Comparison of ENCODE assay signal across 8 cellular contexts in genomic region chr4:680565-680930, GRCh38. TPM values are rescaled to one million over a fixed set of nuclear protein-coding genes. Genes with fewer than 3 reads are reported as not detected.
A peak's percentile ranks its signal among the peaks of the same experiment; 100 is the strongest.
DNase-seq lines count a peak whose midpoint lies in the region; TF ChIP-seq lines count a peak whose summit lies in the region.

No MANE protein-coding gene starts in this region.

- no peak overlapping the region for H3K27ac Mint-ChIP-seq in progenitor cell of endocrine pancreas

- no peaks in the 10 kb centered on the region for H3K36me3 Mint-ChIP-seq in progenitor cell of endocrine pancreas (ENCODE audit: insufficient read depth)

- H3F3A ChIP-seq in DOHH2 (ENCODE audit: control insufficient read depth, insufficient read depth) = peaks cover 9% of the 10 kb centered on the region

- DNase-seq in esophagus muscularis mucosa (ENCODE audit: extremely low spot score) (no peak), progenitor cell of endocrine pancreas (ENCODE audit: low spot score, unreplicated experiment) (no peak), NCI-H1436 (lab: John Stamatoyannopoulos, UW) (no peak), NCI-H1105 (lab: John Stamatoyannopoulos, UW) (no peak), glomerular visceral epithelial cell (ENCODE audit: extremely low spot score) (no peak), substantia nigra (lab: John Stamatoyannopoulos, UW) (no peak)

- no peaks in the 10 kb centered on the region for H3K27me3 Mint-ChIP-seq in progenitor cell of endocrine pancreas

- H4K20me1 ChIP-seq in DOHH2 (ENCODE audit: control insufficient read depth, insufficient read depth, low read depth, low read length) (no peaks in the 10 kb centered on the region), OCI-LY3 (ENCODE audit: insufficient read depth, low read length) (no peaks in the 10 kb centered on the region)

- no peak for TF ChIP-seq POLR2A in esophagus muscularis mucosa (IDR thresholded peaks at IDR 0.05; ENCODE audit: low read depth)

- WGBS in esophagus muscularis mucosa = 55% methylated on average over 7 of the region's 15 CpGs

- no peaks in the 10 kb centered on the region; the same call in 1 of the 2 replicates for H3K79me2 ChIP-seq in DOHH2 (ENCODE audit: control insufficient read depth, low read length)
- peaks cover 2% of the 10 kb centered on the region for H3K79me2 ChIP-seq in OCI-LY3 (ENCODE audit: low read length)

- H3K27ac ChIP-seq in DOHH2 (ENCODE audit: low read depth, low read length) = peak overlapping the region; percentile 17; the same call in 1 of the 2 replicates
- no peak overlapping the region for H3K27ac ChIP-seq in OCI-LY3 (ENCODE audit: low read length)
- peak overlapping the region in 2 of 4 donors; percentile 27 to 61 for H3K27ac ChIP-seq in esophagus muscularis mucosa (replicated peaks in 1 of 4)
- H3K27ac ChIP-seq in substantia nigra (ENCODE audit: low read depth, low read length, poor library complexity, severe bottlenecking) = no peak overlapping the region

- peak overlapping the region; percentile 54 for H3K9ac ChIP-seq in OCI-LY3 (ENCODE audit: low read length)

- H3K9me2 ChIP-seq in DOHH2 (replicated peaks; ENCODE audit: control insufficient read depth, low read length) = no peaks in the 10 kb centered on the region

- peaks cover 4% of the 10 kb centered on the region; the same call in 1 of the 2 replicates for H3K36me3 ChIP-seq in DOHH2 (ENCODE audit: control insufficient read depth, low read length)
- no peaks in the 10 kb centered on the region for H3K36me3 ChIP-seq in OCI-LY3 (replicated peaks; ENCODE audit: low read depth, low read length)
- peaks cover 0 to 1% (median 0%) of the 10 kb centered on the region in 4 donors for H3K36me3 ChIP-seq in esophagus muscularis mucosa

- H3K4me3 ChIP-seq in DOHH2 (ENCODE audit: low read length) = peak overlapping the region; percentile 61
- H3K4me3 ChIP-seq in OCI-LY3 (ENCODE audit: low read length) = peak overlapping the region; percentile 75
- peak overlapping the region; percentile 54 to 76 (median 55) for H3K4me3 ChIP-seq in esophagus muscularis mucosa

- TF ChIP-seq EP300 in esophagus muscularis mucosa (IDR thresholded peaks at IDR 0.05) = no peak

- peak overlapping the region; percentile 47 for H3K4me3 Mint-ChIP-seq in progenitor cell of endocrine pancreas (ENCODE audit: low read depth)

- H3K9me3 ChIP-seq in DOHH2 (ENCODE audit: control insufficient read depth, insufficient read depth, low read length) = no peaks in the 10 kb centered on the region
- H3K9me3 ChIP-seq in OCI-LY3 (ENCODE audit: insufficient read depth, low read length) = no peaks in the 10 kb centered on the region
- H3K9me3 ChIP-seq in esophagus muscularis mucosa = no peaks in the 10 kb centered on the region

- H3K9me3 Mint-ChIP-seq in progenitor cell of endocrine pancreas (ENCODE audit: low read depth) = no peaks in the 10 kb centered on the region

- H3K4me1 Mint-ChIP-seq in progenitor cell of endocrine pancreas (ENCODE audit: low read depth) = no peaks in the 10 kb centered on the region

- intact Hi-C loops in esophagus muscularis mucosa (cut with DNase I) = no loop called here

- no peak for TF ChIP-seq CTCF in DOHH2 (IDR thresholded peaks at IDR 0.05; ENCODE audit: low read depth, low read length, poor library complexity, severe bottlenecking)
- no peak for TF ChIP-seq CTCF in OCI-LY3 (IDR thresholded peaks at IDR 0.05; ENCODE audit: low read depth, low read length)
- no peak for TF ChIP-seq CTCF in esophagus muscularis mucosa (IDR thresholded peaks at IDR 0.05)
- TF ChIP-seq CTCF in progenitor cell of endocrine pancreas (IDR thresholded peaks at IDR 0.05; ENCODE audit: unreplicated experiment) = no peak

- no peak overlapping the region for H2AFZ ChIP-seq in OCI-LY3 (ENCODE audit: low read depth, low read length)

- no peaks in the 10 kb centered on the region for H3K27me3 ChIP-seq in DOHH2 (ENCODE audit: control insufficient read depth, low read length)
- H3K27me3 ChIP-seq in OCI-LY3 (ENCODE audit: low read depth, low read length) = no peaks in the 10 kb centered on the region
- peaks cover 0 to 42% (median 0%) of the 10 kb centered on the region in 4 donors for H3K27me3 ChIP-seq in esophagus muscularis mucosa

- H3K4me1 ChIP-seq in DOHH2 (ENCODE audit: control insufficient read depth, low read length) (peaks cover 63% of the 10 kb centered on the region), OCI-LY3 (ENCODE audit: low read length) (peaks cover 30% of the 10 kb centered on the region), esophagus muscularis mucosa (peaks cover 23 to 43% (median 30%) of the 10 kb centered on the region in 4 donors)

- H3K4me2 ChIP-seq in DOHH2 (ENCODE audit: low read length) (peak overlapping the region; percentile 65), OCI-LY3 (ENCODE audit: low read length) (peak overlapping the region; percentile 74)

RNA-seq across cellular contexts. Expression of gene MYL5, which starts 6.2 kb away (rescaled TPM):
- total RNA-seq in esophagus muscularis mucosa (1 to 10 TPM; 7.9 to 9.9 (median 9.6) TPM), progenitor cell of endocrine pancreas (22.6 and 23.7 TPM in 2 replicates)

RNA-seq across cellular contexts. Expression of gene ATP5ME, which starts 6.5 kb away (rescaled TPM):
- total RNA-seq in esophagus muscularis mucosa = 100 to 1,000 TPM; 111 to 224 (median 154) TPM
- 235 and 236 TPM in 2 replicates for total RNA-seq in progenitor cell of endocrine pancreas

RNA-seq across cellular contexts. Expression of gene SLC49A3, which starts 8.4 kb away (rescaled TPM):
- total RNA-seq in esophagus muscularis mucosa (1 to 10 TPM; 5.5 to 9.4 (median 7.6) TPM), progenitor cell of endocrine pancreas (12.9 and 13.1 TPM in 2 replicates)

RNA-seq across cellular contexts. Expression of gene PCGF3, which starts 25.1 kb away (rescaled TPM):
- 10 to 100 TPM; 31.7 to 35.3 (median 34.7) TPM for total RNA-seq in esophagus muscularis mucosa
- total RNA-seq in progenitor cell of endocrine pancreas = 79.8 and 87.9 TPM in 2 replicates

RNA-seq across cellular contexts. Expression of gene PDE6B, which starts 55.2 kb away (rescaled TPM):
- total RNA-seq in esophagus muscularis mucosa (1 to 10 TPM; 2.2 to 5.8 (median 4.4) TPM), progenitor cell of endocrine pancreas (10.4 TPM in 2 replicates)
